Comparison of ENCODE assay signal across 26 cellular contexts in genomic region chrX:121581885-121582284, GRCh38.
DNase-seq lines count a peak whose midpoint lies in the region; TF ChIP-seq lines count a peak whose summit lies in the region.
"Had no signal": no experiment of that assay in that cellular context is flagged by ENCODE, and none has a peak within 500 bp of the region (broad histone marks: within the 10 kb centered on the region; RNA-seq: fewer than 3 reads in every experiment).

No MANE protein-coding gene starts in this region.

- no peaks in the 10 kb centered on the region for H3K36me3 Mint-ChIP-seq in CD14-positive monocyte
- H3K36me3 Mint-ChIP-seq: CD8-positive, alpha-beta memory T cell had no signal

- 0 out of 2 replicates have a peak, but pooled peaks have one; percentile 9 for TF ChIP-seq CTCF in AG10803 (conservative IDR thresholded peaks at IDR 0.05; ENCODE audit: low read length)
- peak; percentile 32 for TF ChIP-seq CTCF in epithelial cell of proximal tubule (conservative IDR thresholded peaks at IDR 0.05; ENCODE audit: low read depth, low read length)
- TF ChIP-seq CTCF in thyroid gland (IDR thresholded peaks at IDR 0.05): no peak
- TF ChIP-seq CTCF in CD14-positive monocyte (IDR thresholded peaks at IDR 0.05): no peak

- no peak overlapping the region for H3K27ac ChIP-seq in thyroid gland
- H3K27ac ChIP-seq: coronary artery, right lobe of liver, SJCRH30, testis had no signal

- H3K4me3 ChIP-seq in AG10803 (ENCODE audit: low read length) (no peak overlapping the region), epithelial cell of proximal tubule (ENCODE audit: low read depth, low read length) (no peak overlapping the region), thyroid gland (replicated peaks in 1 of 3) (no peak overlapping the region)
- H3K4me3 ChIP-seq: coronary artery, GM12878, lung, right lobe of liver, SJCRH30, testis had no signal

- no peak for TF ChIP-seq POLR2A in thyroid gland (IDR thresholded peaks at IDR 0.05)

- DNase-seq in AG10803 (ENCODE audit: low read depth) (no peak), EH (ENCODE audit: low read depth) (peak; percentile 0), OCI-M1 (lab: John Stamatoyannopoulos, UW) (peak; percentile 17), epithelial cell of proximal tubule (ENCODE audit: low read depth) (no peak), thyroid gland (no peak), CD14-positive monocyte (ENCODE audit: low spot score) (no peak), epidermal melanocyte (ENCODE audit: insufficient read length, low spot score) (no peak)
- DNase-seq: activated CD4-positive, alpha-beta T cell treated with anti-CD3 and anti-CD28 coated beads for 36 hours; activated T-cell treated with anti-CD3 and anti-CD28 coated beads, Interleukin-2, amount 50 U/mL, for 1 hour; CD8-positive, alpha-beta memory T cell; DND-41; glutamatergic neuron; GOT3; KBM-7; MM.1S; posterior cingulate gyrus; right lobe of liver; stimulated activated CD4-positive, alpha-beta T cell treated with anti-CD3 and anti-CD28 coated beads, Interleukin-12 subunit alpha, Interleukin-12 subunit beta, amount 100 ng/mL, for 4 hours; stimulated activated CD4-positive, alpha-beta T cell treated with anti-CD3 and anti-CD28 coated beads, Interleukin-4, amount 100 ng/mL, for 24 hours; stimulated activated naive CD4-positive, alpha-beta T cell; testis had no signal

- no peak overlapping the region for H3K4me3 Mint-ChIP-seq in CD14-positive monocyte
- H3K4me3 Mint-ChIP-seq: activated CD4-positive, alpha-beta T cell treated with anti-CD3 and anti-CD28 coated beads for 36 hours; CD8-positive, alpha-beta memory T cell; neural crest cell had no signal

- H3K9me3 ChIP-seq in thyroid gland: no peaks in the 10 kb centered on the region
- H3K9me3 ChIP-seq: right lobe of liver, SJCRH30, testis had no signal

- H3K27me3 ChIP-seq in thyroid gland: no peaks in the 10 kb centered on the region
- H3K27me3 ChIP-seq: right lobe of liver, SJCRH30, testis had no signal

- no peaks in the 10 kb centered on the region for H3K9me3 Mint-ChIP-seq in CD14-positive monocyte
- H3K9me3 Mint-ChIP-seq: CD8-positive, alpha-beta memory T cell had no signal

- no peak overlapping the region for H3K27ac Mint-ChIP-seq in CD14-positive monocyte
- H3K27ac Mint-ChIP-seq: activated CD4-positive, alpha-beta T cell treated with anti-CD3 and anti-CD28 coated beads for 36 hours; CD8-positive, alpha-beta memory T cell had no signal

- WGBS in thyroid gland, 2 donors: 55 to 58% methylated on average over 4 of the region's 4 CpGs

- intact Hi-C loops in thyroid gland (cut with DNase I): no loop called here
- intact Hi-C loops in CD14-positive monocyte (cut with micrococcal nuclease): no loop called here

- no peaks in the 10 kb centered on the region for H3K27me3 Mint-ChIP-seq in CD14-positive monocyte (ENCODE audit: low read depth in 3 of 3)
- H3K27me3 Mint-ChIP-seq: activated CD4-positive, alpha-beta T cell treated with anti-CD3 and anti-CD28 coated beads for 36 hours; CD8-positive, alpha-beta memory T cell had no signal

- H3K4me1 Mint-ChIP-seq in CD14-positive monocyte: no peaks in the 10 kb centered on the region
- H3K4me1 Mint-ChIP-seq: CD8-positive, alpha-beta memory T cell; neural crest cell had no signal

- H3K4me1 ChIP-seq in thyroid gland: no peaks in the 10 kb centered on the region
- H3K4me1 ChIP-seq: right lobe of liver, SJCRH30, testis had no signal

- no peaks in the 10 kb centered on the region for H3K36me3 ChIP-seq in thyroid gland
- H3K36me3 ChIP-seq: right lobe of liver, SJCRH30 had no signal

Comparison
In these comparisons a context has a peak if more than half of its experiments do, and no peak if none do; other contexts are left out.
1. DNase-seq: peak in EH (single experiment) and OCI-M1 (single experiment); none in AG10803 (single experiment), epithelial cell of proximal tubule (single experiment), thyroid gland (0 of 2), CD14-positive monocyte (single experiment) and epidermal melanocyte (single experiment).
2. CTCF ChIP-seq: peak in AG10803 (single experiment) and epithelial cell of proximal tubule (single experiment); none in thyroid gland (0 of 6) and CD14-positive monocyte (single experiment).